Comparison of ENCODE assay signal across 15 cellular contexts in the genomic region with DNA sequence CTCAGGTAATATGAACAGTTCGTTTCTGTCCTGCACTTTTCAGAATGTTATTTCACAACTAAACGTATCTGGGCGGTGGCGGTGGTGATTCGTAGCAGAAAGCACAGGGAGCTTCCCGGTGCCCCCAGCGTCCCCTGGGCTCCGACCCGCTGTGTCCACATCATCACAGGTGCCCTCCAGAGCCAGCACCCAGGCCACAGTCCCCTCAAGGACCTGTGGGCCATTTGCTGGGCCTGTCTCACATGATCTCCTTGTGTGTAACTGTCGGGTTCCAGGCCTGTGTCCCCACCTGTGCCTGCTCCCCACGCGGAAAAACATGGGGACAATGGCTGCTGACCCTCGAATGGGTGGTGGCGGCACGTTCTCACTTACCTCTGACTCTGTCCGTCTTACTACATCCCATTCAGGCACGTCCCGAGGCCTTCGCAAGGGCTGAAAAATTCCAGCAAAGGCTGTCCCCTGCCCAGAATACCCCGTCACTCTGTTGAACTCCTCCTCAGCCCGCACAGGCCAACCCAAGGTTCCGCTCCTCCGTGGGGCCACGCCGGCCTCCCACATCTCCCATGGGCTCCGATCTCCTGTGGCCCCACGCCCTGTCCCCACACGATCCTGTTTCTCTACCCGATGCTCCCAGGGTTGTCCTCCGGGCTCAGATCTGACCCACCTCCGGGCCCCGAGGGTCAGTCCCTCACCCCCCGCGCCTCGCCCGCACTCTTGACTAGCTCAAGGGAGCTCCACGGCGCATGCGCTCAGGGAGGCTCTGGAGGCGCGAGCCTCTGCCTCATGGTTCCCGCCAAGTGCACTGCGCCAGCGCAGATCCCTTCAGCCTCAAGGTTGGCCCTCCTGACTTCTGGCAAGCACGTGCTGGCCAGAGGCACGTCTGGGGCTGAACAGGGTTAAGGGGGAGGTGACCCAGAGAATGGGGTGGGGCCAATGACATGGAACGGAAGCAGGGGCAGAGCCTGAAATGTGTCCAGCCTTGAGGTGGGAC. TPM values are rescaled to one million over a fixed set of nuclear protein-coding genes. Genes with fewer than 3 reads are reported as not detected.
DNase-seq lines count a peak whose midpoint lies in the region; ATAC-seq, FAIRE-seq and TF ChIP-seq lines count a peak whose summit lies in the region.
"Had no signal": no experiment of that assay in that cellular context is flagged by ENCODE, and none has a peak within 500 bp of the region (broad histone marks: within the 10 kb centered on the region; RNA-seq: fewer than 3 reads in every experiment).

No MANE protein-coding gene starts in this region.

- H3K18ac ChIP-seq in H9 (ENCODE audit: insufficient read length, low read depth, low read length) = no peak overlapping the region

- H3K14ac ChIP-seq in H9 (ENCODE audit: insufficient read depth, low read length) = no peak overlapping the region; the same call in 1 of the 2 replicates

- H3K79me2 ChIP-seq in H9 (ENCODE audit: insufficient read depth, low read length) (no peaks in the 10 kb centered on the region), GM12878 (ENCODE audit: control insufficient read depth, insufficient read depth, low read length) (peaks cover 5% of the 10 kb centered on the region; the same call in 1 of the 2 replicates)

- no TSS peak for BruUV-seq in GM12878 (replicated peaks; lab: Mats Ljungman, UMichigan)

- peaks cover 3 to 18% (median 12%) of the 10 kb centered on the region in 7 donors for H3K9me3 Mint-ChIP-seq in CD14-positive monocyte
- H3K9me3 Mint-ChIP-seq in H9 = peaks cover 6 to 8% of the 10 kb centered on the region in 2 experiments; a peak in 4 of 5 replicates
- peaks cover 0 to 9% (median 2%) of the 10 kb centered on the region in 11 donors for H3K9me3 Mint-ChIP-seq in naive thymus-derived CD4-positive, alpha-beta T cell
- H3K9me3 Mint-ChIP-seq in naive thymus-derived CD8-positive, alpha-beta T cell = peaks cover 0 to 2% (median 0%) of the 10 kb centered on the region in 9 donors
- H3K9me3 Mint-ChIP-seq: activated T-cell treated with anti-CD3 and anti-CD28 coated beads, Interleukin-2, amount 50 U/mL, for 4 hours had no signal

- H3K4me1 Mint-ChIP-seq in CD14-positive monocyte = peaks cover 72% of the 10 kb centered on the region
- peaks cover 24 to 38% of the 10 kb centered on the region in 2 experiments for H3K4me1 Mint-ChIP-seq in H9
- H3K4me1 Mint-ChIP-seq in naive thymus-derived CD4-positive, alpha-beta T cell = peaks cover 64 to 84% (median 71%) of the 10 kb centered on the region in 7 donors
- peaks cover 46 to 78% (median 75%) of the 10 kb centered on the region in 4 donors for H3K4me1 Mint-ChIP-seq in naive thymus-derived CD8-positive, alpha-beta T cell

- H3K4me3 ChIP-seq in GM12878 = no peak overlapping the region
- no peak overlapping the region for H3K4me3 ChIP-seq in naive thymus-derived CD4-positive, alpha-beta T cell (ENCODE audit: low read length)
- H3K4me3 ChIP-seq: lower lobe of right lung had no signal

- no peaks in the 10 kb centered on the region for H3K79me1 ChIP-seq in H9 (ENCODE audit: insufficient read depth, low read depth, low read length, poor library complexity, severe bottlenecking)

- no peak overlapping the region for H3K23ac ChIP-seq in H9 (ENCODE audit: insufficient read length, low read depth, low read length)

- no peak overlapping the region for H2BK20ac ChIP-seq in H9 (ENCODE audit: low read depth, low read length, poor library complexity, severe bottlenecking)

- H3K4me1 ChIP-seq in H9 (ENCODE audit: insufficient read depth, low read length) (peaks cover 4% of the 10 kb centered on the region; the same call in 1 of the 2 replicates), GM12878 (ENCODE audit: control insufficient read depth, insufficient read depth, low read length) (peaks cover 40% of the 10 kb centered on the region)
- H3K4me1 ChIP-seq in naive thymus-derived CD4-positive, alpha-beta T cell (ENCODE audit: control insufficient read depth in 2 of 2, insufficient read depth in 2 of 2, low read length in 2 of 2) = peaks cover 59 to 62% of the 10 kb centered on the region in 2 donors

- no peaks in the 10 kb centered on the region for H3K27me3 ChIP-seq in H9 (ENCODE audit: insufficient read depth, low read length)
- no peaks in the 10 kb centered on the region for H3K27me3 ChIP-seq in GM12878 (replicated peaks in 1 of 2; ENCODE audit: control insufficient read depth in 2 of 2, insufficient read depth in 2 of 2, low read length in 1 of 2)
- H3K27me3 ChIP-seq in naive thymus-derived CD4-positive, alpha-beta T cell (ENCODE audit: control insufficient read depth in 2 of 2, insufficient read depth in 2 of 2, low read length in 2 of 2) = no peaks in the 10 kb centered on the region

- no peak overlapping the region for H2BK120ac ChIP-seq in H9 (ENCODE audit: low read depth, low read length, poor library complexity, severe bottlenecking)

- TF ChIP-seq CTCF in CD14-positive monocyte (IDR thresholded peaks at IDR 0.05) (no peak), H9 (conservative IDR thresholded peaks at IDR 0.05) (no peak), GM12878 (IDR thresholded peaks at IDR 0.05 in 2 of 3, conservative IDR thresholded peaks at IDR 0.05 in 1 of 3; ENCODE audit: control insufficient read depth in 2 of 3, extremely low read depth in 1 of 3, insufficient read depth in 1 of 3, low read depth in 3 of 3, low read length in 3 of 3) (no peak)

- CTCF ChIA-PET in GM12878 (lab: Yijun Ruan, JAX) = no interaction called here
- CTCF ChIA-PET in naive thymus-derived CD4-positive, alpha-beta T cell (lab: Charles Lee) = no interaction called here

- DNase-seq in CD14-positive monocyte (ENCODE audit: low spot score) = no peak
- DNase-seq in H9 = peak; percentile 74
- DNase-seq in GM12878 (ENCODE audit: low read depth, low spot score) = no peak
- DNase-seq in naive thymus-derived CD4-positive, alpha-beta T cell = no peak
- no peak for DNase-seq in naive thymus-derived CD8-positive, alpha-beta T cell
- no peak for DNase-seq in islet precursor cell
- DNase-seq: activated CD4-positive, alpha-beta T cell treated with anti-CD3 and anti-CD28 coated beads for 1 hour; activated T-cell treated with anti-CD3 and anti-CD28 coated beads, Interleukin-2, amount 50 U/mL, for 4 hours; foreskin fibroblast; lower lobe of right lung; NCI-H2029 treated with DMSO at 0.1 percent for 48 hours; stimulated activated CD4-positive, alpha-beta T cell treated with anti-CD3 and anti-CD28 coated beads, Interleukin-15, amount 100 ng/mL, for 24 hours had no signal

- no peak overlapping the region for H4K5ac ChIP-seq in H9 (ENCODE audit: insufficient read length, low read depth, low read length)

- H3K56ac ChIP-seq in H9 (ENCODE audit: insufficient read length, low read depth, low read length) = no peak overlapping the region

- H3K4ac ChIP-seq in H9 (ENCODE audit: low read depth, low read length) = no peak overlapping the region

- H4K91ac ChIP-seq in H9 (ENCODE audit: insufficient read length, low read depth, low read length) = no peak overlapping the region

- no peak overlapping the region for H2AFZ ChIP-seq in H9 (ENCODE audit: low read length)
- H2AFZ ChIP-seq in GM12878 (ENCODE audit: control insufficient read depth, low read depth, low read length) = no peak overlapping the region

- no peak overlapping the region for H3K4me3 Mint-ChIP-seq in CD14-positive monocyte
- no peak overlapping the region for H3K4me3 Mint-ChIP-seq in H9
- H3K4me3 Mint-ChIP-seq in naive thymus-derived CD4-positive, alpha-beta T cell = peak overlapping the region in 7 of 10 donors; percentile 17 to 92 (median 33)
- peak overlapping the region in 1 of 10 donors; percentile 28 for H3K4me3 Mint-ChIP-seq in naive thymus-derived CD8-positive, alpha-beta T cell
- H3K4me3 Mint-ChIP-seq: activated T-cell treated with anti-CD3 and anti-CD28 coated beads, Interleukin-2, amount 50 U/mL, for 4 hours had no signal

- H3K27ac Mint-ChIP-seq in CD14-positive monocyte = peak overlapping the region; percentile 69 to 93 (median 91)
- H3K27ac Mint-ChIP-seq in H9 = peak overlapping the region in 1 of 3 experiments; percentile 7; a peak in 3 of 7 replicates
- peak overlapping the region in 7 of 9 donors; percentile 15 to 91 (median 33) for H3K27ac Mint-ChIP-seq in naive thymus-derived CD4-positive, alpha-beta T cell
- peak overlapping the region in 1 of 10 donors; percentile 31 for H3K27ac Mint-ChIP-seq in naive thymus-derived CD8-positive, alpha-beta T cell

- peaks cover 8 to 15% of the 10 kb centered on the region in 2 experiments; a peak in 3 of 4 replicates for H3K36me3 ChIP-seq in GM12878 (ENCODE audit: control insufficient read depth in 2 of 2, insufficient read depth in 2 of 2, low read length in 1 of 2)
- H3K36me3 ChIP-seq in naive thymus-derived CD4-positive, alpha-beta T cell (ENCODE audit: control insufficient read depth in 2 of 3, insufficient read depth in 3 of 3, low read length in 3 of 3) = peaks cover 0 to 10% (median 4%) of the 10 kb centered on the region in 3 experiments

- no peak overlapping the region for H4K8ac ChIP-seq in H9 (replicated peaks; ENCODE audit: insufficient read length, low read depth, low read length)

- H2BK12ac ChIP-seq in H9 (ENCODE audit: insufficient read length, low read depth, low read length) = no peak overlapping the region

- H2BK5ac ChIP-seq in H9 (ENCODE audit: insufficient read length, low read length) = no peak overlapping the region

- ATAC-seq in GM12878 = no peak
- no peak for ATAC-seq in naive thymus-derived CD4-positive, alpha-beta T cell
- no peak for ATAC-seq in naive thymus-derived CD8-positive, alpha-beta T cell
- no peak for ATAC-seq in HG02623 (IDR thresholded peaks at IDR 0.05; ENCODE audit: unreplicated experiment)
- no peak for ATAC-seq in GM18870 (IDR thresholded peaks at IDR 0.05; ENCODE audit: unreplicated experiment)
- ATAC-seq: activated T-cell treated with anti-CD3 and anti-CD28 coated beads, Interleukin-2, amount 50 U/mL, for 4 hours; lower lobe of right lung had no signal

- H3K4me2 ChIP-seq in H9 (ENCODE audit: insufficient read depth, insufficient read length, low read length) = no peak overlapping the region
- no peak overlapping the region for H3K4me2 ChIP-seq in GM12878 (ENCODE audit: control insufficient read depth, insufficient read depth)

- TF ChIP-seq POLR2A in GM12878 (IDR thresholded peaks at IDR 0.05; ENCODE audit: low read depth, low read length) = no peak

- TF ChIP-seq RAD21 in GM12878 (IDR thresholded peaks at IDR 0.05; ENCODE audit: insufficient read depth, low read depth, low read length) = no peak

- in situ Hi-C loops in GM12878 (cut with MboI) = no loop called here

- H2AK5ac ChIP-seq in H9 (ENCODE audit: insufficient read length, low read length) = no peak overlapping the region

- no peak for FAIRE-seq in GM12878 (lab: Jason Lieb, UNC)
- FAIRE-seq: endometrium had no signal

- no peak overlapping the region for H2BK15ac ChIP-seq in H9 (ENCODE audit: low read depth, low read length)

- no peak overlapping the region for H3K27ac ChIP-seq in H9 (ENCODE audit: insufficient read length, low read depth, low read length)
- H3K27ac ChIP-seq in GM12878 (ENCODE audit: control insufficient read depth, insufficient read depth) = 0 out of 2 replicates have a peak overlapping the region, but pooled peaks have one; percentile 18
- no peak overlapping the region for H3K27ac ChIP-seq in naive thymus-derived CD4-positive, alpha-beta T cell (ENCODE audit: low read depth, low read length)
- H3K27ac ChIP-seq: lower lobe of right lung had no signal

- RAD21 ChIA-PET in GM12878 (lab: Charles Lee; ENCODE audit: unreplicated experiment) = no interaction called here

- TF ChIP-seq EP300 in GM12878 (IDR thresholded peaks at IDR 0.05; ENCODE audit: borderline replicate concordance in 1 of 2, control insufficient read depth in 1 of 2, low read depth in 2 of 2, low read length in 2 of 2) = no peak

- SMC1A ChIA-PET in GM12878 (lab: Charles Lee; ENCODE audit: uncharacterized antibody, unreplicated experiment) = interaction anchor here (6.0 kb wide), 1 partner anchor 48 kb away, joined by 23 read pairs; no protein-coding TSS in a partner anchor

- no peaks in the 10 kb centered on the region for H4K20me1 ChIP-seq in H9 (ENCODE audit: control insufficient read depth, insufficient read depth, insufficient read length)
- H4K20me1 ChIP-seq in GM12878 (ENCODE audit: control insufficient read depth, insufficient read depth) = no peaks in the 10 kb centered on the region

- intact Hi-C loops in CD14-positive monocyte (cut with micrococcal nuclease) = loop anchor here (5.0 to 10.0 kb wide), 2 partner anchors 64 to 88 kb away; partner anchors contain the start of gene POU2F2 (in 1 of the 2)
- intact Hi-C loops in GM12878 (cut with micrococcal nuclease; ENCODE audit: unreplicated experiment) = loop anchor here (5.0 kb wide), 2 partner anchors 64 to 86 kb away; partner anchors contain the start of gene POU2F2
- intact Hi-C loops in naive thymus-derived CD4-positive, alpha-beta T cell (cut with micrococcal nuclease) = loop anchor here in 1 of 2 donors (5.0 kb wide), 1 partner anchor 86 kb away; no protein-coding TSS in a partner anchor

- H3K36me3 Mint-ChIP-seq in CD14-positive monocyte (peaks cover 41 to 50% of the 10 kb centered on the region in 2 donors), H9 (ENCODE audit: insufficient read depth in 1 of 3, low read depth in 3 of 3) (peaks cover 30 to 57% (median 53%) of the 10 kb centered on the region in 3 experiments)
- peaks cover 0 to 62% (median 28%) of the 10 kb centered on the region in 5 donors for H3K36me3 Mint-ChIP-seq in naive thymus-derived CD4-positive, alpha-beta T cell
- H3K36me3 Mint-ChIP-seq in naive thymus-derived CD8-positive, alpha-beta T cell = peaks cover 0 to 26% (median 14%) of the 10 kb centered on the region in 3 donors

- H3K23me2 ChIP-seq in H9 (ENCODE audit: insufficient read length, low read depth, low read length, poor library complexity, severe bottlenecking) = no peaks in the 10 kb centered on the region

- no peak overlapping the region for H3T11ph ChIP-seq in H9 (ENCODE audit: low read length)

- H3K27me3 Mint-ChIP-seq in CD14-positive monocyte (ENCODE audit: low read depth in 3 of 3) (peaks cover under 1 to 6% (median 4%) of the 10 kb centered on the region in 3 donors), H9 (ENCODE audit: low read depth) (peaks cover 25% of the 10 kb centered on the region)
- no peaks in the 10 kb centered on the region for H3K27me3 Mint-ChIP-seq in naive thymus-derived CD4-positive, alpha-beta T cell
- H3K27me3 Mint-ChIP-seq in naive thymus-derived CD8-positive, alpha-beta T cell = no peaks in the 10 kb centered on the region

- H3K9ac ChIP-seq in H9 (ENCODE audit: extremely low read depth, insufficient read length, low read length) (no peak overlapping the region), GM12878 (ENCODE audit: control insufficient read depth, insufficient read depth, low read length) (no peak overlapping the region)

- no CpG with 5 or more reads among the region's 47 CpGs for WGBS in H9 (ENCODE audit: extremely low coverage, insufficient read length, low lambda C conversion rate)
- WGBS in GM12878 (ENCODE audit: insufficient coverage, insufficient replicate concordance, low lambda C conversion rate, missing lambda C conversion rate) = 91% methylated on average over 47 of the region's 47 CpGs

- POLR2A ChIA-PET in GM12878 (lab: Charles Lee) = no interaction called here
- POLR2A ChIA-PET in naive thymus-derived CD4-positive, alpha-beta T cell (lab: Charles Lee) = interaction anchor here (1.0 kb wide), 1 partner anchor 25 kb away, joined by 3 read pairs; no protein-coding TSS in a partner anchor
- POLR2A ChIA-PET in naive thymus-derived CD8-positive, alpha-beta T cell (lab: Charles Lee) = interaction anchor here (1.9 kb wide), 1 partner anchor 24 kb away, joined by 4 read pairs; the partner anchor contains the start of gene ZNF526

- H3K9me3 ChIP-seq in H9 (ENCODE audit: control insufficient read depth, low read depth, low read length) (no peaks in the 10 kb centered on the region), GM12878 (replicated peaks; ENCODE audit: control insufficient read depth, insufficient read depth, low read length) (no peaks in the 10 kb centered on the region; the same call in 2 of the 3 replicates)
- H3K9me3 ChIP-seq in naive thymus-derived CD4-positive, alpha-beta T cell (ENCODE audit: control insufficient read depth in 2 of 3, low read length in 3 of 3) = no peaks in the 10 kb centered on the region
- H3K9me3 ChIP-seq: lower lobe of right lung had no signal

RNA-seq across cellular contexts. Expression of gene DEDD2, which starts 21.2 kb away (rescaled TPM):
- 100 to 1,000 TPM; 125 to 133 TPM for polyA plus RNA-seq in CD14-positive monocyte
- 32.3 and 33.2 TPM in 2 replicates for total RNA-seq in H9 (2021)
- 18.7 and 18.8 TPM in 2 replicates for total RNA-seq in GM12878 (2013; cell fraction: nucleolus; rRNA removed)
- total RNA-seq in GM12878 (2014; rRNA removed) = 17.6 and 22.1 TPM in 2 replicates
- 9.5 and 9.6 TPM in 2 replicates for total RNA-seq in GM12878 (2014; rRNA removed; fragmentation: Illumina TruSeq; extraction: Trizol)
- 15.3 and 18.2 TPM in 2 replicates for total RNA-seq in GM12878 (2021)
- 10.7 TPM for polyA plus RNA-seq in GM12878 (2011; ENCODE audit: low read depth)
- 10.1 and 20.0 TPM in 2 replicates for polyA plus RNA-seq in GM12878 (2011; rRNA removed)
- 31.5 and 40.2 TPM in 2 replicates for polyA plus RNA-seq in GM12878 (2011; cell fraction: cytosol; rRNA removed)
- 23.7 and 26.9 TPM in 2 replicates for polyA plus RNA-seq in GM12878 (2011; cell fraction: nucleus; rRNA removed)
- polyA plus RNA-seq in GM12878 (2012) = 21.1 and 21.2 TPM in 2 replicates
- 5.1 and 12.5 TPM in 2 replicates for polyA plus RNA-seq in GM12878 (2014; fragmentation: Illumina TruSeq; extraction: Trizol)
- polyA plus RNA-seq in GM12878 (2014; fragmentation: Nextera tagmentation; extraction: Ambion mirVana) = 1 to 10 TPM; 2.5 to 3.1 TPM
- 24.0 and 28.6 TPM in 2 replicates for polyA plus RNA-seq in GM12878 (2014; rRNA removed)
- polyA plus RNA-seq in GM12878 (2016; fragmentation: Nextera tagmentation; extraction: Ambion mirVana) = 10 to 100 TPM; 22.0 to 24.7 TPM
- polyA minus RNA-seq in GM12878 (2011; rRNA and poly(A)+ RNA removed) = 13.1 and 26.9 TPM in 2 replicates
- 6.9 and 8.0 TPM in 2 replicates for polyA minus RNA-seq in GM12878 (2011; cell fraction: cytosol; rRNA and poly(A)+ RNA removed)
- polyA minus RNA-seq in GM12878 (2011; cell fraction: nucleus; rRNA and poly(A)+ RNA removed) = 8.7 and 9.5 TPM in 2 replicates
- total RNA-seq in naive thymus-derived CD4-positive, alpha-beta T cell = 100 to 1,000 TPM in 1 of 5 experiments, 10 to 100 TPM in 4; 47.9 to 104 (median 65.8) TPM
- 100 to 1,000 TPM; 132 to 208 TPM for polyA plus RNA-seq in naive thymus-derived CD4-positive, alpha-beta T cell
- 10 to 100 TPM; 56.5 to 58.7 TPM for total RNA-seq in naive thymus-derived CD8-positive, alpha-beta T cell
- 100 to 1,000 TPM; 117 to 149 (median 133) TPM for polyA plus RNA-seq in naive thymus-derived CD8-positive, alpha-beta T cell

RNA-seq across cellular contexts. Expression of gene ZNF526, which starts 23.8 kb away (rescaled TPM):
- 1 to 10 TPM in 1 of 2 donors, under 1 TPM in 1; 0.96 to 1.3 TPM for polyA plus RNA-seq in CD14-positive monocyte
- 20.5 and 23.4 TPM in 2 replicates for total RNA-seq in H9 (2021)
- total RNA-seq in GM12878 (2013; cell fraction: nucleolus; rRNA removed) = 33.6 and 41.2 TPM in 2 replicates
- 8.3 and 9.6 TPM in 2 replicates for total RNA-seq in GM12878 (2014; rRNA removed)
- 5.3 and 5.4 TPM in 2 replicates for total RNA-seq in GM12878 (2014; rRNA removed; fragmentation: Illumina TruSeq; extraction: Trizol)
- total RNA-seq in GM12878 (2021) = 14.7 and 18.3 TPM in 2 replicates
- polyA plus RNA-seq in GM12878 (2011; ENCODE audit: low read depth) = 4.1 TPM
- polyA plus RNA-seq in GM12878 (2011; rRNA removed) = 2.1 and 4.2 TPM in 2 replicates
- polyA plus RNA-seq in GM12878 (2011; cell fraction: cytosol; rRNA removed) = 4.2 and 4.4 TPM in 2 replicates
- 6.0 and 7.3 TPM in 2 replicates for polyA plus RNA-seq in GM12878 (2011; cell fraction: nucleus; rRNA removed)
- 7.0 and 7.6 TPM in 2 replicates for polyA plus RNA-seq in GM12878 (2012)
- polyA plus RNA-seq in GM12878 (2014; fragmentation: Illumina TruSeq; extraction: Trizol) = 2.4 and 4.2 TPM in 2 replicates
- 1 to 10 TPM; 1.8 to 2.0 TPM for polyA plus RNA-seq in GM12878 (2014; fragmentation: Nextera tagmentation; extraction: Ambion mirVana)
- polyA plus RNA-seq in GM12878 (2014; rRNA removed) = 5.6 and 7.2 TPM in 2 replicates
- polyA plus RNA-seq in GM12878 (2016; fragmentation: Nextera tagmentation; extraction: Ambion mirVana) = 10 to 100 TPM; 12.8 to 13.3 TPM
- polyA minus RNA-seq in GM12878 (2011; rRNA and poly(A)+ RNA removed) = 10.8 and 14.2 TPM in 2 replicates
- 4.4 and 5.5 TPM in 2 replicates for polyA minus RNA-seq in GM12878 (2011; cell fraction: cytosol; rRNA and poly(A)+ RNA removed)
- polyA minus RNA-seq in GM12878 (2011; cell fraction: nucleus; rRNA and poly(A)+ RNA removed) = 5.4 and 10.8 TPM in 2 replicates
- 10 to 100 TPM in 4 of 5 experiments, 1 to 10 TPM in 1; 8.6 to 25.2 (median 22.7) TPM for total RNA-seq in naive thymus-derived CD4-positive, alpha-beta T cell
- polyA plus RNA-seq in naive thymus-derived CD4-positive, alpha-beta T cell = 10 to 100 TPM in 1 of 2 donors, 1 to 10 TPM in 1; 4.0 to 11.8 TPM
- 10 to 100 TPM; 16.6 to 20.1 TPM for total RNA-seq in naive thymus-derived CD8-positive, alpha-beta T cell
- 1 to 10 TPM; 3.9 to 8.1 (median 4.5) TPM for polyA plus RNA-seq in naive thymus-derived CD8-positive, alpha-beta T cell

RNA-seq across cellular contexts. Expression of gene GSK3A, which starts 46.1 kb away (rescaled TPM):
- polyA plus RNA-seq in CD14-positive monocyte (10 to 100 TPM; 12.3 to 14.9 TPM), GM12878 (2011; rRNA removed) (17.5 and 41.3 TPM in 2 replicates), GM12878 (2014; fragmentation: Illumina TruSeq; extraction: Trizol) (35.2 and 47.9 TPM in 2 replicates), GM12878 (2014; fragmentation: Nextera tagmentation; extraction: Ambion mirVana) (1 to 10 TPM in 1 of 2 experiments, under 1 TPM in 1; 1.00 to 1.2 TPM), GM12878 (2014; rRNA removed) (40.9 and 48.8 TPM in 2 replicates), GM12878 (2016; fragmentation: Nextera tagmentation; extraction: Ambion mirVana) (10 to 100 TPM in 1 of 2 experiments, 1 to 10 TPM in 1; 3.8 to 11.4 TPM)
- total RNA-seq in H9 (2021) (52.4 and 53.7 TPM in 2 replicates), GM12878 (2014; rRNA removed) (11.5 and 15.0 TPM in 2 replicates), GM12878 (2014; rRNA removed; fragmentation: Illumina TruSeq; extraction: Trizol) (15.3 and 15.8 TPM in 2 replicates), GM12878 (2021) (35.6 and 38.6 TPM in 2 replicates)
- 7.7 and 11.1 TPM in 2 replicates for total RNA-seq in GM12878 (2013; cell fraction: nucleolus; rRNA removed)
- 12.6 TPM for polyA plus RNA-seq in GM12878 (2011; ENCODE audit: low read depth)
- 44.7 and 48.5 TPM in 2 replicates for polyA plus RNA-seq in GM12878 (2011; cell fraction: cytosol; rRNA removed)
- 32.0 and 39.9 TPM in 2 replicates for polyA plus RNA-seq in GM12878 (2011; cell fraction: nucleus; rRNA removed)
- polyA plus RNA-seq in GM12878 (2012) = 24.5 and 27.4 TPM in 2 replicates
- 18.6 and 31.7 TPM in 2 replicates for polyA minus RNA-seq in GM12878 (2011; rRNA and poly(A)+ RNA removed)
- polyA minus RNA-seq in GM12878 (2011; cell fraction: cytosol; rRNA and poly(A)+ RNA removed) = 14.7 and 17.7 TPM in 2 replicates
- polyA minus RNA-seq in GM12878 (2011; cell fraction: nucleus; rRNA and poly(A)+ RNA removed) = 4.2 and 6.6 TPM in 2 replicates
- 10 to 100 TPM; 19.6 to 52.0 (median 33.0) TPM for total RNA-seq in naive thymus-derived CD4-positive, alpha-beta T cell
- 10 to 100 TPM; 11.4 to 19.6 TPM for polyA plus RNA-seq in naive thymus-derived CD4-positive, alpha-beta T cell
- 10 to 100 TPM; 27.1 to 28.1 TPM for total RNA-seq in naive thymus-derived CD8-positive, alpha-beta T cell
- polyA plus RNA-seq in naive thymus-derived CD8-positive, alpha-beta T cell = 10 to 100 TPM in 2 of 3 donors, 1 to 10 TPM in 1; 9.9 to 19.3 (median 12.8) TPM

RNA-seq across cellular contexts. Expression of gene ERF, which starts 58.6 kb away (rescaled TPM):
- polyA plus RNA-seq in CD14-positive monocyte (1 to 10 TPM; 2.3 to 3.4 TPM), GM12878 (2011; rRNA removed) (15.1 and 34.5 TPM in 2 replicates), GM12878 (2014; fragmentation: Illumina TruSeq; extraction: Trizol) (4.9 and 17.8 TPM in 2 replicates), GM12878 (2014; fragmentation: Nextera tagmentation; extraction: Ambion mirVana) (under 1 TPM; 0.02 to 0.04 TPM), GM12878 (2014; rRNA removed) (33.0 and 40.2 TPM in 2 replicates), GM12878 (2016; fragmentation: Nextera tagmentation; extraction: Ambion mirVana) (1 to 10 TPM; 8.3 to 8.9 TPM)
- total RNA-seq in H9 (2021) (120 and 126 TPM in 2 replicates), GM12878 (2014; rRNA removed) (15.9 and 22.2 TPM in 2 replicates), GM12878 (2014; rRNA removed; fragmentation: Illumina TruSeq; extraction: Trizol) (12.1 and 12.8 TPM in 2 replicates), GM12878 (2021) (51.8 and 56.3 TPM in 2 replicates)
- 29.9 and 31.1 TPM in 2 replicates for total RNA-seq in GM12878 (2013; cell fraction: nucleolus; rRNA removed)
- 3.6 TPM for polyA plus RNA-seq in GM12878 (2011; ENCODE audit: low read depth)
- 23.3 and 39.9 TPM in 2 replicates for polyA plus RNA-seq in GM12878 (2011; cell fraction: cytosol; rRNA removed)
- 164 and 188 TPM in 2 replicates for polyA plus RNA-seq in GM12878 (2011; cell fraction: nucleus; rRNA removed)
- polyA plus RNA-seq in GM12878 (2012) = 21.7 and 22.0 TPM in 2 replicates
- polyA minus RNA-seq in GM12878 (2011; rRNA and poly(A)+ RNA removed) = 27.0 and 49.3 TPM in 2 replicates
- polyA minus RNA-seq in GM12878 (2011; cell fraction: cytosol; rRNA and poly(A)+ RNA removed) = 19.8 and 25.4 TPM in 2 replicates
- polyA minus RNA-seq in GM12878 (2011; cell fraction: nucleus; rRNA and poly(A)+ RNA removed) = 34.6 and 45.5 TPM in 2 replicates
- total RNA-seq in naive thymus-derived CD4-positive, alpha-beta T cell = 100 to 1,000 TPM in 1 of 5 experiments, 10 to 100 TPM in 4; 42.5 to 105 (median 51.8) TPM
- polyA plus RNA-seq in naive thymus-derived CD4-positive, alpha-beta T cell = 10 to 100 TPM in 1 of 2 donors, 1 to 10 TPM in 1; 2.8 to 10.8 TPM
- 10 to 100 TPM; 41.0 to 47.3 TPM for total RNA-seq in naive thymus-derived CD8-positive, alpha-beta T cell
- polyA plus RNA-seq in naive thymus-derived CD8-positive, alpha-beta T cell = 1 to 10 TPM; 2.8 to 6.2 (median 4.6) TPM

Comparison
In these comparisons a context has a peak if more than half of its experiments do, and no peak if none do; other contexts are left out.
1. H3K4me3 Mint-ChIP-seq: peak in naive thymus-derived CD4-positive, alpha-beta T cell (7 of 10); none in CD14-positive monocyte (0 of 2) and H9 (0 of 2).